Comparison of ENCODE assay signal across 8 cellular contexts in the genomic region with DNA sequence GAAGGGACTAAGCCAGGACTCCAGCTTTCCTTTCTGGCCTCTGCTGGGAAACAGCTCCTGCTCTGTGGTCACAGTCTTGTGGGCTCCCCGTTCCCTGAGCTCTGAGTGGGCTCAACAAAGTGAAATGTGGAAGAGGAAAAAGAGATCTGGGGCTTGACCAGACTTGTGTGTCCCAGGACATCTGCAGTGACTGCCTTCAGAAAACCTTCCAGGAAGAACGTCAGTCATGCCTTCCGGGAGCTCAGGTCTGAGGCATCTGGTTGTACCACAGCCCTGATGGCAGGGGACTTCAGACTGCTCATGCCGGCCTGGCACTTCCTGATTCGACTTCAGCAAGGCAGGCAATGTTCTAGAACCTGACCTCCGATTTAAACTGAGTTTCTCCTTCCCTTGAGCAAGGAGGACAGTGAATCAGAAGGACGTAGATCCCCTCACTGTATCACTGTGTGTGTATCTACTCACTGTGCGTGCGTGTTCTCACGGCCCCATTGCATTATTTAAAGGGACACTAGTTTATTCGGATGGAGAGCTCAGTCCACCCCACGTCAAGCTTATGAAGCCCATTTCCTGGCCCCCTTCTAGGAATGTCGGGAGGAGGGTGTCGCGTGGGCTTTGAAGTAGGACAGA. TPM values are rescaled to one million over a fixed set of nuclear protein-coding genes. Genes with fewer than 3 reads are reported as not detected.
DNase-seq lines count a peak whose midpoint lies in the region; ATAC-seq, FAIRE-seq and TF ChIP-seq lines count a peak whose summit lies in the region.

No MANE protein-coding gene starts in this region.

- peaks cover 6% of the 10 kb centered on the region; the same call in 1 of the 2 replicates for H3K27me3 ChIP-seq in BE2C
- H3K27me3 ChIP-seq in astrocyte (ENCODE audit: insufficient read depth, low read length): peaks cover 12% of the 10 kb centered on the region
- peaks cover 30% of the 10 kb centered on the region for H3K27me3 ChIP-seq in kidney epithelial cell (ENCODE audit: control insufficient read depth, insufficient read depth, low read length)

- DNase-seq in BE2C (no peak), HT-29 (ENCODE audit: low spot score) (peak; percentile 54), astrocyte (ENCODE audit: low read depth) (peak; percentile 5), kidney epithelial cell (ENCODE audit: low read depth) (no peak), stromal cell of bone marrow (ENCODE audit: low read depth) (peak; percentile 13)

- no peak overlapping the region for H3K27ac ChIP-seq in astrocyte (ENCODE audit: low read depth, low read length)

- H3K27ac Mint-ChIP-seq in astrocyte (ENCODE audit: unreplicated experiment): no peak overlapping the region

- no peaks in the 10 kb centered on the region for H3K4me1 Mint-ChIP-seq in astrocyte (ENCODE audit: low read depth, unreplicated experiment)

- H3K9me3 ChIP-seq in BE2C (no peaks in the 10 kb centered on the region), astrocyte (ENCODE audit: insufficient read depth, low read depth, low read length) (no peaks in the 10 kb centered on the region)

- H3K4me1 ChIP-seq in BE2C (no peaks in the 10 kb centered on the region), astrocyte (ENCODE audit: insufficient read depth, low read length) (peaks cover 7% of the 10 kb centered on the region)

- peak overlapping the region; percentile 39 for H3K9ac ChIP-seq in astrocyte (ENCODE audit: low read length)

- peak overlapping the region; percentile 67 for H2AFZ ChIP-seq in astrocyte (ENCODE audit: low read depth, low read length)

- H3K4me2 ChIP-seq in astrocyte (ENCODE audit: low read length): peak overlapping the region; percentile 83

- no peak for TF ChIP-seq CTCF in BE2C (IDR thresholded peaks at IDR 0.05; ENCODE audit: low read depth, low read length)
- TF ChIP-seq CTCF in astrocyte (IDR thresholded peaks at IDR 0.05; ENCODE audit: insufficient read depth, low read depth, low read length): no peak
- TF ChIP-seq CTCF in kidney epithelial cell (IDR thresholded peaks at IDR 0.05; ENCODE audit: insufficient read depth, low read length, poor library complexity, severe bottlenecking): no peak

- peaks cover 7% of the 10 kb centered on the region for H3K9me3 Mint-ChIP-seq in astrocyte (ENCODE audit: unreplicated experiment)

- no peaks in the 10 kb centered on the region for H4K20me1 ChIP-seq in astrocyte (ENCODE audit: insufficient read depth, low read length)

- H3K79me2 ChIP-seq in astrocyte (ENCODE audit: insufficient read depth, low read length): no peaks in the 10 kb centered on the region

- no peaks in the 10 kb centered on the region for H3K36me3 ChIP-seq in BE2C
- H3K36me3 ChIP-seq in astrocyte (ENCODE audit: insufficient read depth, low read length): no peaks in the 10 kb centered on the region
- no peaks in the 10 kb centered on the region for H3K36me3 ChIP-seq in kidney epithelial cell (ENCODE audit: control insufficient read depth, insufficient read depth, low read length)

- peaks cover 44% of the 10 kb centered on the region for H3K27me3 Mint-ChIP-seq in astrocyte (ENCODE audit: low read depth, unreplicated experiment)

- no peak for ATAC-seq in GM19452 (IDR thresholded peaks at IDR 0.05; ENCODE audit: unreplicated experiment)
- ATAC-seq in GM21619 (IDR thresholded peaks at IDR 0.05; ENCODE audit: unreplicated experiment): no peak
- ATAC-seq in GM18498 (IDR thresholded peaks at IDR 0.05; ENCODE audit: unreplicated experiment): no peak

- H3K4me3 ChIP-seq in BE2C (ENCODE audit: low read depth, low read length): peak overlapping the region; percentile 39
- peak overlapping the region; percentile 55 for H3K4me3 ChIP-seq in astrocyte (ENCODE audit: insufficient read depth, low read depth, low read length)
- H3K4me3 ChIP-seq in kidney epithelial cell (ENCODE audit: low read depth, low read length): peak overlapping the region; percentile 42

- H3K4me3 Mint-ChIP-seq in astrocyte (ENCODE audit: unreplicated experiment): peak overlapping the region; percentile 67

- H3K36me3 Mint-ChIP-seq in astrocyte (ENCODE audit: low read depth, unreplicated experiment): no peaks in the 10 kb centered on the region

- FAIRE-seq in astrocyte (lab: Jason Lieb, UNC): peak; percentile 29

RNA-seq across cellular contexts. Expression of a gene that starts 0.6 kb away (rescaled TPM):
- not detected for polyA plus RNA-seq in BE2C (2012; ENCODE audit: insufficient read depth, insufficient read length, low read depth)
- total RNA-seq in HT-29 (2014; rRNA removed; shearing (Covaris generic)): 0.03 and 0.05 TPM in 2 replicates
- total RNA-seq in astrocyte: not detected in 2 replicates
- total RNA-seq in kidney epithelial cell: 0.14 and 1.0 TPM in 2 replicates

Comparison
In these comparisons a context has a peak if more than half of its experiments do, and no peak if none do; other contexts are left out.
1. DNase-seq: peak in HT-29 (single experiment), astrocyte (single experiment) and stromal cell of bone marrow (single experiment); none in BE2C (single experiment) and kidney epithelial cell (single experiment).
2. Peak in every context shown above with its lines, with median percentiles within 50 percentile points of each other: H3K4me3 ChIP-seq.